Comparison of ENCODE assay signal across 1 cellular context in the genomic region with DNA sequence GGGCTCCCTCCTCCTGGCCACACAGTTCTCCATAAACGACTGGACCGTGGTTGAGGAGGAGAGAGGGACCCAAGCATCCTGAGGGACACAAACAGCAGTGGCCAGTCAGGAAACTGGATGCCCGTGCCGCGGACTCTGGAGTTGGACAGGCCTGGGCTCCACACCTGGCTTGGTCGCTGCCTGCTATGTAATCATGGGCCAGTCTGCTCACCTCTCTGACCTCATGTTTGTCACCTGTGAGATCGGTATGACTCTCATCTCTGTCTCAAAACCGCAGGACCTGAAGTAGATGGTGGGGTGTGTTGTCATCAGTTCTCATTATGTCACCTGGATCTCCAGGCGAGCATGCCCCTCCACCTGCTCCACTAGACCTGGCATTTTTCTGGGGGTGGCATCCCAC.
TF ChIP-seq lines count a peak whose summit lies in the region.

No MANE protein-coding gene starts in this region.

TF ChIP-seq in GM12878, 131 proteins besides CTCF, POLR2A, EP300 and RAD21 (continued from another document):
- TF ChIP-seq ATF2 (IDR thresholded peaks at IDR 0.05; ENCODE audit: low read length) (no peak), NFYA (IDR thresholded peaks at IDR 0.05; ENCODE audit: borderline replicate concordance, low read depth, low read length) (no peak), EED (IDR thresholded peaks at IDR 0.05; ENCODE audit: low read depth) (peak; percentile 49), ESRRA (IDR thresholded peaks at IDR 0.05; ENCODE audit: low read length) (no peak), ATF7 (IDR thresholded peaks at IDR 0.05; ENCODE audit: low read depth) (peak; percentile 88), CREM (IDR thresholded peaks at IDR 0.05; ENCODE audit: low read depth) (peak; percentile 97), BHLHE40 (IDR thresholded peaks at IDR 0.05; ENCODE audit: borderline replicate concordance in 1 of 2, low read depth in 2 of 2, low read length in 1 of 2) (peak in 1 of 2 experiments; percentile 49; a peak in 2 of 4 replicates), ASH2L (IDR thresholded peaks at IDR 0.05; ENCODE audit: borderline replicate concordance, low read depth) (no peak), TCF3 (IDR thresholded peaks at IDR 0.05; ENCODE audit: borderline replicate concordance, insufficient read depth, low read depth, low read length) (0 out of 2 replicates have a peak, but pooled peaks have one; percentile 58), JUNB (IDR thresholded peaks at IDR 0.05) (peak; percentile 62), ZBED1 (IDR thresholded peaks at IDR 0.05; ENCODE audit: borderline replicate concordance) (peak; percentile 39; the same call in 1 of the 2 replicates), SMAD1 (IDR thresholded peaks at IDR 0.05; ENCODE audit: low read depth, partially characterized antibody) (no peak), IRF4 (IDR thresholded peaks at IDR 0.05; ENCODE audit: low read depth, low read length) (0 out of 2 replicates have a peak, but pooled peaks have one; percentile 18), DPF2 (IDR thresholded peaks at IDR 0.05) (peak; percentile 69), IKZF2 (IDR thresholded peaks at IDR 0.05) (peak in 1 of 2 experiments; percentile 27; a peak in 1 of 4 replicates), TBL1XR1 (IDR thresholded peaks at IDR 0.05; ENCODE audit: low read depth, low read length) (no peak), IKZF1 (conservative IDR thresholded peaks at IDR 0.05) (peak; percentile 60), BCL11A (IDR thresholded peaks at IDR 0.05; ENCODE audit: low read depth, low read length) (0 out of 2 replicates have a peak, but pooled peaks have one; percentile 36)
- TF ChIP-seq, protein P1, sequence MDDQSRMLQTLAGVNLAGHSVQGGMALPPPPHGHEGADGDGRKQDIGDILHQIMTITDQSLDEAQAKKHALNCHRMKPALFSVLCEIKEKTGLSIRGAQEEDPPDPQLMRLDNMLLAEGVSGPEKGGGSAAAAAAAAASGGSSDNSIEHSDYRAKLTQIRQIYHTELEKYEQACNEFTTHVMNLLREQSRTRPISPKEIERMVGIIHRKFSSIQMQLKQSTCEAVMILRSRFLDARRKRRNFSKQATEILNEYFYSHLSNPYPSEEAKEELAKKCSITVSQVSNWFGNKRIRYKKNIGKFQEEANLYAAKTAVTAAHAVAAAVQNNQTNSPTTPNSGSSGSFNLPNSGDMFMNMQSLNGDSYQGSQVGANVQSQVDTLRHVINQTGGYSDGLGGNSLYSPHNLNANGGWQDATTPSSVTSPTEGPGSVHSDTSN (IDR thresholded peaks at IDR 0.05; ENCODE audit: insufficient replicate concordance, low read depth, low read length) = no peak
